In genomic region chr17:77445908-77446535, GRCh38 we compare ENCODE assay signal across 8 cellular contexts.
DNase-seq lines count a peak whose midpoint lies in the region; ATAC-seq and TF ChIP-seq lines count a peak whose summit lies in the region.

No MANE protein-coding gene starts in this region.

- H3K27ac ChIP-seq in thymus (ENCODE audit: low read depth), result peak overlapping the region; percentile 99

- H3K9me3 Mint-ChIP-seq in Caco-2 (ENCODE audit: unreplicated experiment), result no peaks in the 10 kb centered on the region
- H3K9me3 Mint-ChIP-seq in activated T-helper 17 cell treated with anti-CD3 and anti-CD28 coated beads, Interleukin-2, amount 50 U/mL, for 72 hours, result no peaks in the 10 kb centered on the region

- no TSS peak for BruUV-seq in Caco-2 (replicated peaks; lab: Mats Ljungman, UMichigan)

- H3K4me1 Mint-ChIP-seq in Caco-2 (ENCODE audit: low read depth, unreplicated experiment), result peaks cover 32% of the 10 kb centered on the region
- peaks cover 56% of the 10 kb centered on the region for H3K4me1 Mint-ChIP-seq in activated T-helper 17 cell treated with anti-CD3 and anti-CD28 coated beads, Interleukin-2, amount 50 U/mL, for 72 hours

- H3K27ac Mint-ChIP-seq in Caco-2 (ENCODE audit: unreplicated experiment), result peak overlapping the region; percentile 26
- H3K27ac Mint-ChIP-seq in activated T-helper 17 cell treated with anti-CD3 and anti-CD28 coated beads, Interleukin-2, amount 50 U/mL, for 72 hours, result peak overlapping the region; percentile 95

- no peaks in the 10 kb centered on the region; the same call in 1 of the 2 replicates for H3K36me3 ChIP-seq in Caco-2 (ENCODE audit: control insufficient read depth, insufficient read depth, low read length)
- peaks cover 4% of the 10 kb centered on the region for H3K36me3 ChIP-seq in thymus (ENCODE audit: control insufficient read depth, insufficient read depth)

- H3K4me3 ChIP-seq in Caco-2 (ENCODE audit: low read depth, low read length) (no peak overlapping the region), thymus (ENCODE audit: low read length) (peak overlapping the region; percentile 35)

- intact Hi-C loops in Caco-2 (cut with micrococcal nuclease; ENCODE audit: unreplicated experiment), result loop anchor here (5.0 kb wide), 1 partner anchor 1086 kb away; no protein-coding TSS in a partner anchor

- CTCF ChIA-PET in Caco-2 (lab: Charles Lee), result interaction anchor here (1.2 kb wide), 1 partner anchor 16 kb away, joined by 7 read pairs; no protein-coding TSS in a partner anchor

- peaks cover 32% of the 10 kb centered on the region for H3K36me3 Mint-ChIP-seq in Caco-2 (ENCODE audit: insufficient read depth, unreplicated experiment)
- H3K36me3 Mint-ChIP-seq in activated T-helper 17 cell treated with anti-CD3 and anti-CD28 coated beads, Interleukin-2, amount 50 U/mL, for 72 hours (ENCODE audit: low read depth), result peaks cover 83% of the 10 kb centered on the region

- no peak for TF ChIP-seq CTCF in Caco-2 (IDR thresholded peaks at IDR 0.05; ENCODE audit: insufficient read depth in 1 of 2, low read depth in 1 of 2, low read length in 1 of 2, severe bottlenecking in 1 of 2, unreplicated experiment in 1 of 2)

- ATAC-seq in HG03354 (IDR thresholded peaks at IDR 0.05; ENCODE audit: poor library complexity, severe bottlenecking, unreplicated experiment), result peak; percentile 32
- peak; percentile 32 for ATAC-seq in activated T-helper 17 cell treated with anti-CD3 and anti-CD28 coated beads, Interleukin-2, amount 50 U/mL, for 72 hours (replicated peaks)

- H3K27me3 Mint-ChIP-seq in Caco-2 (ENCODE audit: insufficient read depth, unreplicated experiment), result no peaks in the 10 kb centered on the region
- H3K27me3 Mint-ChIP-seq in activated T-helper 17 cell treated with anti-CD3 and anti-CD28 coated beads, Interleukin-2, amount 50 U/mL, for 72 hours, result no peaks in the 10 kb centered on the region

- POLR2A ChIA-PET in Caco-2 (lab: Charles Lee), result no interaction called here

- DNase-seq in Caco-2 (no peak), iris pigment epithelial cell (ENCODE audit: low read depth) (peak; percentile 73), HCEC 1CT (no peak), dedifferentiated amniotic fluid mesenchymal stem cell (ENCODE audit: extremely low spot score) (no peak), OCI-M2 (lab: John Stamatoyannopoulos, UW; ENCODE audit: unreplicated experiment) (no peak)

- H3K4me1 ChIP-seq in Caco-2 (peaks cover 27% of the 10 kb centered on the region), thymus (ENCODE audit: control insufficient read depth, insufficient read depth, low read length) (peaks cover 75% of the 10 kb centered on the region)

- H3K4me3 Mint-ChIP-seq in Caco-2 (ENCODE audit: unreplicated experiment), result no peak overlapping the region
- peak overlapping the region; percentile 94 for H3K4me3 Mint-ChIP-seq in activated T-helper 17 cell treated with anti-CD3 and anti-CD28 coated beads, Interleukin-2, amount 50 U/mL, for 72 hours

- no peaks in the 10 kb centered on the region for H3K9me3 ChIP-seq in Caco-2
- no peaks in the 10 kb centered on the region for H3K9me3 ChIP-seq in thymus (ENCODE audit: control insufficient read depth)

- H3K27me3 ChIP-seq in Caco-2 (replicated peaks; ENCODE audit: control insufficient read depth, insufficient read depth, low read length), result no peaks in the 10 kb centered on the region
- H3K27me3 ChIP-seq in thymus (ENCODE audit: control insufficient read depth, insufficient read depth), result no peaks in the 10 kb centered on the region

- 16% methylated on average over 14 of the region's 14 CpGs for WGBS in thymus
